ENCODE assay signal across 11 cellular contexts in the genomic region with DNA sequence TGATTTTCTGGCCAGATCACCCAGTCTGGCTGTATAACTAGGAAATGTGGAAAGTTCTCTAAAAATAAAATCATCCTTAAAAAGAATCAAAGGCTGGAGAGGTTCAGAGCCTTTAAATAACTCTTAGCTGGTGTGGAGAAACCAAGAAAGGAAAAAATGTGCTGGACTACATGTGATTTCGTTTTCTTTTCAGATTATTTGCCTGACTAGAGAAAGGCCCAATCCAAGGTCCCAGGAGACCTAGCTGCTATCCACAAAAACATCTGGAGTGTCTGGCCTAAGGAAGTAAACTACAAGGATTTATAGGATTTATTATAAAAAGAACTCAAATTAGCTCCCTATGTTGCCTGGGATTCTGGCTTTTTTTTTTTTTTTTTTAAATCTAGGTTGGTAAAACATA. TPM values are rescaled to one million over a fixed set of nuclear protein-coding genes. Genes with fewer than 3 reads are reported as not detected.
DNase-seq lines count a peak whose midpoint lies in the region; ATAC-seq and TF ChIP-seq lines count a peak whose summit lies in the region.
"Had no signal": no experiment of that assay in that cellular context is flagged by ENCODE, and none has a peak within 500 bp of the region (broad histone marks: within the 10 kb centered on the region; RNA-seq: fewer than 3 reads in every experiment).

No MANE protein-coding gene starts in this region.

- H3K9ac ChIP-seq in GM23248: no peak overlapping the region

- H3K27me3 ChIP-seq in GM23248 (replicated peaks; ENCODE audit: insufficient read depth) (no peaks in the 10 kb centered on the region), PC-9 (ENCODE audit: insufficient read depth, low read depth) (no peaks in the 10 kb centered on the region), foreskin keratinocyte (no peaks in the 10 kb centered on the region)

- H3K4me1 ChIP-seq in GM23248 (ENCODE audit: insufficient read depth): peaks cover 20% of the 10 kb centered on the region
- peaks cover 48% of the 10 kb centered on the region for H3K4me1 ChIP-seq in PC-9 (replicated peaks; ENCODE audit: insufficient read depth)
- H3K4me1 ChIP-seq in foreskin keratinocyte: peaks cover 25% of the 10 kb centered on the region

- no peaks in the 10 kb centered on the region for H3K79me2 ChIP-seq in GM23248 (ENCODE audit: insufficient read depth)
- H3K79me2 ChIP-seq in PC-9 (ENCODE audit: low read depth): peaks cover 43% of the 10 kb centered on the region

- ATAC-seq in foreskin keratinocyte: no peak
- peak; percentile 79 for ATAC-seq in sciatic nerve
- no peak for ATAC-seq in HG03460 (IDR thresholded peaks at IDR 0.05; ENCODE audit: unreplicated experiment)
- ATAC-seq: Panc1; stimulated activated naive B cell treated with anti-CD40 and anti-IgM and Interleukin-4, amounts not matched to agents 10 μg/mL and 1 μg/mL and 100 μg/mL, for 72 hours had no signal

- no peak overlapping the region for H3K27ac ChIP-seq in GM23248
- H3K27ac ChIP-seq in PC-9: peak overlapping the region; percentile 86
- H3K27ac ChIP-seq in foreskin keratinocyte: peak overlapping the region; percentile 94

- BruUV-seq in PC-9 (replicated peaks; lab: Mats Ljungman, UMichigan): TSS peak; percentile 97

- no peak overlapping the region for H2AFZ ChIP-seq in GM23248
- H2AFZ ChIP-seq in PC-9: peak overlapping the region; percentile 90

- H3K4me2 ChIP-seq in GM23248 (ENCODE audit: unreplicated experiment) (no peak overlapping the region), PC-9 (peak overlapping the region; percentile 98)

- H3K36me3 ChIP-seq in GM23248 (ENCODE audit: low read depth) (no peaks in the 10 kb centered on the region), PC-9 (ENCODE audit: low read depth) (no peaks in the 10 kb centered on the region)

- intact Hi-C loops in PC-9 (cut with micrococcal nuclease; ENCODE audit: unreplicated experiment): loop anchor here (5.0 to 10.0 kb wide), 2 partner anchors 927 to 1410 kb away; no protein-coding TSS in a partner anchor
- intact Hi-C loops in sciatic nerve (cut with DNase I): no loop called here

- H3K4me3 ChIP-seq in GM23248 (no peak overlapping the region), PC-9 (peak overlapping the region; percentile 93)

- in situ Hi-C loops in GM23248 (cut with MboI): loop anchor here (25.0 kb wide), 1 partner anchor 945 kb away; no protein-coding TSS in a partner anchor

- POLR2A ChIA-PET in PC-9 (lab: Charles Lee; ENCODE audit: unreplicated experiment): interaction anchor here (0.5 to 0.6 kb wide), 8 partner anchors 8 to 658 kb away, joined by 3 to 9 read pairs (median 5); no protein-coding TSS in a partner anchor

- H3K9me3 ChIP-seq in GM23248 (ENCODE audit: low read depth): no peaks in the 10 kb centered on the region
- H3K9me3 ChIP-seq in PC-9 (ENCODE audit: insufficient read depth, low read depth): no peaks in the 10 kb centered on the region

- WGBS in GM23248 (ENCODE audit: low coverage in 1 of 2, low lambda C conversion rate in 2 of 2, missing lambda C conversion rate in 2 of 2), 2 experiments: 14 to 29% methylated on average over 1 of the region's 1 CpG

- DNase-seq in GM23248 (peak; percentile 45), PC-9 (no peak), foreskin keratinocyte (no peak), sciatic nerve (ENCODE audit: low spot score) (no peak), OCI-M2 (lab: John Stamatoyannopoulos, UW; ENCODE audit: unreplicated experiment) (no peak), HPDE6-E6E7 (ENCODE audit: extremely low spot score) (no peak)
- DNase-seq: HCEC 1CT; stimulated activated naive B cell treated with anti-CD40 and anti-IgM and Interleukin-4, amounts not matched to agents 10 μg/mL and 1 μg/mL and 100 μg/mL, for 72 hours had no signal

- H3K9me2 ChIP-seq in GM23248 (ENCODE audit: insufficient read depth) (no peaks in the 10 kb centered on the region), PC-9 (ENCODE audit: insufficient read depth) (no peaks in the 10 kb centered on the region)

- no peak for TF ChIP-seq CTCF in PC-9 (conservative IDR thresholded peaks at IDR 0.05)
- TF ChIP-seq CTCF in foreskin keratinocyte (conservative IDR thresholded peaks at IDR 0.05): no peak

- CTCF ChIA-PET in PC-9 (lab: Charles Lee): interaction anchor here (0.6 to 1.8 kb wide), 9 partner anchors 13 to 950 kb away, joined by 3 to 9 read pairs (median 6); a partner anchor contains a TSS

- H3F3A ChIP-seq in GM23248 (ENCODE audit: insufficient read depth) (peaks cover 25% of the 10 kb centered on the region), PC-9 (ENCODE audit: insufficient read depth, low read depth) (peaks cover 30% of the 10 kb centered on the region)

- H4K20me1 ChIP-seq in GM23248 (ENCODE audit: insufficient read depth): no peaks in the 10 kb centered on the region
- peaks cover 19% of the 10 kb centered on the region for H4K20me1 ChIP-seq in PC-9 (ENCODE audit: insufficient read depth)

RNA-seq across cellular contexts. Expression of a gene that starts 0.8 kb away (rescaled TPM):
- 1.3 and 1.7 TPM in 2 replicates for total RNA-seq in GM23248 (2014; rRNA removed; shearing (Covaris generic))
- 0.29 and 0.35 TPM in 2 replicates for polyA plus RNA-seq in GM23248 (2016; fragmentation: Nextera tagmentation; extraction: Ambion mirVana)
- 15.2 and 19.6 TPM in 2 replicates for total RNA-seq in PC-9 (2021)
- 17.9 and 19.8 TPM in 2 replicates for total RNA-seq in foreskin keratinocyte
- polyA plus RNA-seq in foreskin keratinocyte: 7.6 and 9.5 TPM in 2 replicates
- total RNA-seq in sciatic nerve: 50.1 TPM
- total RNA-seq: Daoy had no signal

RNA-seq across cellular contexts. Expression of a gene that starts 39.5 kb away (rescaled TPM):
- total RNA-seq in GM23248 (2014; rRNA removed; shearing (Covaris generic)): 2.7 and 3.5 TPM in 2 replicates
- 2.4 and 2.9 TPM in 2 replicates for polyA plus RNA-seq in GM23248 (2016; fragmentation: Nextera tagmentation; extraction: Ambion mirVana)
- total RNA-seq in PC-9 (2021): 32.4 and 49.8 TPM in 2 replicates
- 12.7 and 15.2 TPM in 2 replicates for total RNA-seq in foreskin keratinocyte
- 5.6 and 7.9 TPM in 2 replicates for polyA plus RNA-seq in foreskin keratinocyte
- total RNA-seq in sciatic nerve: 52.9 TPM
